Comparison of ENCODE assay signal across 1 cellular context in genomic region chrX:3757510-3758025, GRCh38.
TF ChIP-seq lines count a peak whose summit lies in the region.

No MANE protein-coding gene starts in this region.

TF ChIP-seq in K562, 482 proteins besides CTCF, POLR2A, EP300 and RAD21:
- TF ChIP-seq CUX1 (CRISPR knock-in tag; IDR thresholded peaks at IDR 0.05) (no peak), ZNF311 (CRISPR knock-in tag; IDR thresholded peaks at IDR 0.05) (no peak), ZNF197 (CRISPR knock-in tag; IDR thresholded peaks at IDR 0.05; ENCODE audit: low read depth) (no peak), ZNF551 (CRISPR knock-in tag; IDR thresholded peaks at IDR 0.05) (no peak), ZNF561 (CRISPR knock-in tag; conservative IDR thresholded peaks at IDR 0.05) (no peak), BDP1 (IDR thresholded peaks at IDR 0.05; ENCODE audit: insufficient read depth, insufficient read length) (no peak), FOXK2 (conservative IDR thresholded peaks at IDR 0.05 in 1 of 2, IDR thresholded peaks at IDR 0.05 in 1 of 2; ENCODE audit: low read depth in 2 of 2) (no peak), SMARCA5 (IDR thresholded peaks at IDR 0.05) (no peak), MAZ (CRISPR knock-in tag; conservative IDR thresholded peaks at IDR 0.05 in 1 of 2, IDR thresholded peaks at IDR 0.05 in 1 of 2) (no peak), NFIX (CRISPR knock-in tag; IDR thresholded peaks at IDR 0.05; ENCODE audit: low read depth) (no peak), EZH2 (IDR thresholded peaks at IDR 0.05; ENCODE audit: borderline replicate concordance, low read depth, low read length) (no peak), NFRKB (IDR thresholded peaks at IDR 0.05; ENCODE audit: low read depth) (no peak), E2F4 (CRISPR knock-in tag; IDR thresholded peaks at IDR 0.05; ENCODE audit: low read depth) (no peak)
